In genomic region chr3:139302084-139302800, GRCh38 we compare ENCODE assay signal across 10 cellular contexts. TPM values are rescaled to one million over a fixed set of nuclear protein-coding genes. Genes with fewer than 3 reads are reported as not detected.
DNase-seq lines count a peak whose midpoint lies in the region; TF ChIP-seq lines count a peak whose summit lies in the region.
"Had no signal": no experiment of that assay in that cellular context is flagged by ENCODE, and none has a peak within 500 bp of the region (broad histone marks: within the 10 kb centered on the region; RNA-seq: fewer than 3 reads in every experiment).

No MANE protein-coding gene starts in this region.

- intact Hi-C loops in spleen (cut with DNase I; ENCODE audit: low total_unique reads): no loop called here

- H3K27me3 ChIP-seq in spleen (replicated peaks in 1 of 7): no peaks in the 10 kb centered on the region
- H3K27me3 ChIP-seq in HAP-1 (ENCODE audit: low read depth): 0 out of 2 replicates have a peak, but pooled peaks cover 2% of the 10 kb centered on the region

- TF ChIP-seq POLR2A in spleen (IDR thresholded peaks at IDR 0.05): no peak

- DNase-seq in NCI-H2196 (lab: John Stamatoyannopoulos, UW; ENCODE audit: unreplicated experiment) (peak; percentile 25), NCI-H2196 treated with DMSO at 0.1 percent for 48 hours (lab: John Stamatoyannopoulos, UW; ENCODE audit: unreplicated experiment) (no peak), SW480 (ENCODE audit: low spot score) (peak; percentile 99), glomerular visceral epithelial cell (ENCODE audit: extremely low spot score) (peak; percentile 97), spleen (peak; percentile 36), iPS-NIHi7 (ENCODE audit: extremely low spot score) (no peak), HAP-1 (ENCODE audit: low spot score in 2 of 2) (no peak), NCI-H345 treated with DMSO at 0.1 percent for 48 hours (lab: John Stamatoyannopoulos, UW; ENCODE audit: unreplicated experiment) (no peak)
- DNase-seq: nephron progenitor cell, T-helper 17 cell had no signal

- H3K4me3 ChIP-seq in spleen: no peak overlapping the region
- no peak overlapping the region for H3K4me3 ChIP-seq in HAP-1

- no peaks in the 10 kb centered on the region for H3K36me3 ChIP-seq in spleen
- H3K36me3 ChIP-seq in HAP-1 (replicated peaks): no peaks in the 10 kb centered on the region

- 62 to 77% (median 73%) methylated on average over 12 of the region's 12 CpGs for WGBS in spleen, 5 donors

- in situ Hi-C loops in HAP-1 (cut with MboI; ENCODE audit: low sequenced_read_pairs): no loop called here

- TF ChIP-seq CTCF in spleen (IDR thresholded peaks at IDR 0.05 in 8 of 11, conservative IDR thresholded peaks at IDR 0.05 in 3 of 11): no peak

- H3K4me1 ChIP-seq in spleen (no peaks in the 10 kb centered on the region), HAP-1 (no peaks in the 10 kb centered on the region)

- H3K9me3 ChIP-seq in spleen (no peaks in the 10 kb centered on the region), HAP-1 (no peaks in the 10 kb centered on the region)

- no peak overlapping the region for H3K27ac ChIP-seq in spleen

RNA-seq across cellular contexts. Expression of gene MRPS22, which starts 41.6 kb away (rescaled TPM):
- 10 to 100 TPM; 24.8 to 53.2 (median 31.0) TPM for total RNA-seq in spleen
- 10 to 100 TPM; 25.1 to 31.6 (median 30.8) TPM for polyA plus RNA-seq in spleen

Comparison
In these comparisons a context has a peak if more than half of its experiments do, and no peak if none do; other contexts are left out.
1. DNase-seq: peak in NCI-H2196 (single experiment), SW480 (single experiment), glomerular visceral epithelial cell (single experiment) and spleen (single experiment); none in NCI-H2196 treated with DMSO at 0.1 percent for 48 hours (single experiment), iPS-NIHi7 (single experiment), HAP-1 (0 of 2) and NCI-H345 treated with DMSO at 0.1 percent for 48 hours (single experiment).